Comparison of ENCODE assay signal across 9 cellular contexts in the genomic region with DNA sequence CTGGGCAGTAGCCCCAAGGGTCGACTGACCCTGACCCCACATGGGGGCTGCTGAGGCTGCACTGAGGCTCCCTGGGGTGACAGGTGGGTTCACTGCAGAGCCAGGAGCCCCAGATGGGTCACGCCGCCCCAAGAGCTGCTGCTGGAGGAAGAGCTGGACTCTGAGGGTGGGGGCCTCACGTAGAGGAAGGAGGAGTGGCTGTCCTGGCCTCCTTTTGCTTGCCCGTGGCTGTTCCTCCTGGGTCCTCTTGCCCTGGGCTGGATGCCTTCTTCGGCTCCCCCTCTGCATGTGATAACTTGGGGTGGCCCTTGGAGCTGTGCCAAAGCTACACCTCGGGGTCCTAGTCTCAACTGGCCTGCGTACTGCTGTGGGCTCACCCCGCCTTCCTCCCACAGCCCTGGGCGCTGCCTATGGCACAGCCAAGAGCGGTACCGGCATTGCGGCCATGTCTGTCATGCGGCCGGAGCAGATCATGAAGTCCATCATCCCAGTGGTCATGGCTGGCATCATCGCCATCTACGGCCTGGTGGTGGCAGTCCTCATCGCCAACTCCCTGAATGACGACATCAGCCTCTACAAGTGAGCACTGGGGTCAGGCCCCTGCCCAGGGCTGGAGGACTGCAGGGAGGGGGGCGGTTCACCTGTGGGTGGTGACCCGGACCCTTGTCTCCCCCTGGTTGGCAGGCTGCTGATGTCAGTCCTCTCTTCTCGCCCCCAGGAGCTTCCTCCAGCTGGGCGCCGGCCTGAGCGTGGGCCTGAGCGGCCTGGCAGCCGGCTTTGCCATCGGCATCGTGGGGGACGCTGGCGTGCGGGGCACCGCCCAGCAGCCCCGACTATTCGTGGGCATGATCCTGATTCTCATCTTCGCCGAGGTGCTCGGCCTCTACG. TPM values are rescaled to one million over a fixed set of nuclear protein-coding genes. Genes with fewer than 3 reads are reported as not detected.
DNase-seq lines count a peak whose midpoint lies in the region; ATAC-seq and TF ChIP-seq lines count a peak whose summit lies in the region.
"Had no signal": no experiment of that assay in that cellular context is flagged by ENCODE, and none has a peak within 500 bp of the region (broad histone marks: within the 10 kb centered on the region; RNA-seq: fewer than 3 reads in every experiment).

No MANE protein-coding gene starts in this region.

- H2BK12ac ChIP-seq in H9 (ENCODE audit: insufficient read length, low read depth, low read length): no peak overlapping the region

- no CpG with 5 or more reads among the region's 39 CpGs for WGBS in H9 (ENCODE audit: extremely low coverage, insufficient read length, low lambda C conversion rate)

- H3K56ac ChIP-seq in H9 (ENCODE audit: insufficient read length, low read depth, low read length): no peak overlapping the region

- H3K27ac Mint-ChIP-seq in H9: peak overlapping the region; percentile 89 to 97 (median 95); a peak in 5 of 7 replicates
- peak overlapping the region; percentile 79 for H3K27ac Mint-ChIP-seq in activated naive CD8-positive, alpha-beta T cell treated with anti-CD3 and anti-CD28 coated beads, Interleukin-2, amount 50 U/mL, for 24 hours
- peak overlapping the region; percentile 92 for H3K27ac Mint-ChIP-seq in stimulated activated naive B cell treated with anti-CD40 and anti-IgM and Interleukin-4, amounts not matched to agents 10 μg/mL and 1 μg/mL and 100 μg/mL, for 72 hours

- no peaks in the 10 kb centered on the region for H3K27me3 ChIP-seq in H9 (ENCODE audit: insufficient read depth, low read length)

- H4K20me1 ChIP-seq in H9 (ENCODE audit: control insufficient read depth, insufficient read depth, insufficient read length): no peaks in the 10 kb centered on the region

- no peak overlapping the region for H3K18ac ChIP-seq in H9 (ENCODE audit: insufficient read length, low read depth, low read length)

- H2BK15ac ChIP-seq in H9 (ENCODE audit: low read depth, low read length): no peak overlapping the region

- peaks cover 5 to 34% (median 19%) of the 10 kb centered on the region in 3 experiments; a peak in 6 of 7 replicates for H3K36me3 Mint-ChIP-seq in H9 (ENCODE audit: insufficient read depth in 1 of 3, low read depth in 3 of 3)
- H3K36me3 Mint-ChIP-seq in activated naive CD8-positive, alpha-beta T cell treated with anti-CD3 and anti-CD28 coated beads, Interleukin-2, amount 50 U/mL, for 24 hours (ENCODE audit: low read depth): peaks cover 17% of the 10 kb centered on the region
- peaks cover 35 to 52% of the 10 kb centered on the region in 2 donors for H3K36me3 Mint-ChIP-seq in stimulated activated naive B cell treated with anti-CD40 and anti-IgM and Interleukin-4, amounts not matched to agents 10 μg/mL and 1 μg/mL and 100 μg/mL, for 72 hours

- H3K9me3 ChIP-seq in H9 (ENCODE audit: control insufficient read depth, low read depth, low read length): no peaks in the 10 kb centered on the region

- TF ChIP-seq POLR2A in GM18505 (IDR thresholded peaks at IDR 0.05; ENCODE audit: borderline replicate concordance, extremely low read depth, insufficient read depth, insufficient read length): no peak

- no peak overlapping the region for H3K27ac ChIP-seq in H9 (ENCODE audit: insufficient read length, low read depth, low read length)

- no peak overlapping the region for H3K23ac ChIP-seq in H9 (ENCODE audit: insufficient read length, low read depth, low read length)

- H2AFZ ChIP-seq in H9 (ENCODE audit: low read length): no peak overlapping the region

- H2BK5ac ChIP-seq in H9 (ENCODE audit: insufficient read length, low read length): no peak overlapping the region

- peaks cover 27 to 36% of the 10 kb centered on the region in 2 experiments for H3K4me1 Mint-ChIP-seq in H9
- peaks cover 57% of the 10 kb centered on the region for H3K4me1 Mint-ChIP-seq in activated naive CD8-positive, alpha-beta T cell treated with anti-CD3 and anti-CD28 coated beads, Interleukin-2, amount 50 U/mL, for 24 hours
- peaks cover 50 to 81% of the 10 kb centered on the region in 2 donors for H3K4me1 Mint-ChIP-seq in stimulated activated naive B cell treated with anti-CD40 and anti-IgM and Interleukin-4, amounts not matched to agents 10 μg/mL and 1 μg/mL and 100 μg/mL, for 72 hours

- no peak overlapping the region for H3T11ph ChIP-seq in H9 (ENCODE audit: low read length)

- H3K4me2 ChIP-seq in H9 (ENCODE audit: insufficient read depth, insufficient read length, low read length): no peak overlapping the region

- no peaks in the 10 kb centered on the region; the same call in 1 of the 2 replicates for H3K27me3 Mint-ChIP-seq in H9 (ENCODE audit: low read depth)
- H3K27me3 Mint-ChIP-seq in activated naive CD8-positive, alpha-beta T cell treated with anti-CD3 and anti-CD28 coated beads, Interleukin-2, amount 50 U/mL, for 24 hours: no peaks in the 10 kb centered on the region
- H3K27me3 Mint-ChIP-seq in stimulated activated naive B cell treated with anti-CD40 and anti-IgM and Interleukin-4, amounts not matched to agents 10 μg/mL and 1 μg/mL and 100 μg/mL, for 72 hours: no peaks in the 10 kb centered on the region

- no peak for ATAC-seq in activated naive CD8-positive, alpha-beta T cell treated with anti-CD3 and anti-CD28 coated beads, Interleukin-2, amount 50 U/mL, for 24 hours
- ATAC-seq in left lobe of liver (no peak), GM18505 (IDR thresholded peaks at IDR 0.05; ENCODE audit: unreplicated experiment) (no peak), HG03521 (IDR thresholded peaks at IDR 0.05; ENCODE audit: unreplicated experiment) (no peak)
- ATAC-seq in stimulated activated naive B cell treated with anti-CD40 and anti-IgM and Interleukin-4, amounts not matched to agents 10 μg/mL and 1 μg/mL and 100 μg/mL, for 72 hours (replicated peaks): no peak

- H3K14ac ChIP-seq in H9 (ENCODE audit: insufficient read depth, low read length): no peak overlapping the region

- no peak overlapping the region for H2AK5ac ChIP-seq in H9 (ENCODE audit: insufficient read length, low read length)

- peak; percentile 46 for DNase-seq in H9
- DNase-seq in activated naive CD8-positive, alpha-beta T cell treated with anti-CD3 and anti-CD28 coated beads, Interleukin-2, amount 50 U/mL, for 24 hours: no peak
- DNase-seq in left lobe of liver (ENCODE audit: low spot score): peak; percentile 57
- no peak for DNase-seq in stimulated activated naive B cell treated with anti-CD40 and anti-IgM and Interleukin-4, amounts not matched to agents 10 μg/mL and 1 μg/mL and 100 μg/mL, for 72 hours
- no peak for DNase-seq in RKO (ENCODE audit: low spot score)
- no peak for DNase-seq in NCI-H446 treated with DMSO at 0.1 percent for 48 hours (lab: John Stamatoyannopoulos, UW)

- no peak overlapping the region for H2BK20ac ChIP-seq in H9 (ENCODE audit: low read depth, low read length, poor library complexity, severe bottlenecking)

- H3K79me1 ChIP-seq in H9 (ENCODE audit: insufficient read depth, low read depth, low read length, poor library complexity, severe bottlenecking): peaks cover 9% of the 10 kb centered on the region

- no peak for TF ChIP-seq CTCF in H9 (conservative IDR thresholded peaks at IDR 0.05)

- H2BK120ac ChIP-seq in H9 (ENCODE audit: low read depth, low read length, poor library complexity, severe bottlenecking): no peak overlapping the region

- H4K91ac ChIP-seq in H9 (ENCODE audit: insufficient read length, low read depth, low read length): no peak overlapping the region

- H4K5ac ChIP-seq in H9 (ENCODE audit: insufficient read length, low read depth, low read length): no peak overlapping the region

- no peak overlapping the region for H3K9ac ChIP-seq in H9 (ENCODE audit: extremely low read depth, insufficient read length, low read length)

- peaks cover 15% of the 10 kb centered on the region for H3K23me2 ChIP-seq in H9 (ENCODE audit: insufficient read length, low read depth, low read length, poor library complexity, severe bottlenecking)

- H4K8ac ChIP-seq in H9 (replicated peaks; ENCODE audit: insufficient read length, low read depth, low read length): no peak overlapping the region

- no peaks in the 10 kb centered on the region for H3K9me3 Mint-ChIP-seq in H9
- no peaks in the 10 kb centered on the region for H3K9me3 Mint-ChIP-seq in activated naive CD8-positive, alpha-beta T cell treated with anti-CD3 and anti-CD28 coated beads, Interleukin-2, amount 50 U/mL, for 24 hours
- no peaks in the 10 kb centered on the region for H3K9me3 Mint-ChIP-seq in stimulated activated naive B cell treated with anti-CD40 and anti-IgM and Interleukin-4, amounts not matched to agents 10 μg/mL and 1 μg/mL and 100 μg/mL, for 72 hours

- peaks cover 36% of the 10 kb centered on the region; the same call in 1 of the 2 replicates for H3K79me2 ChIP-seq in H9 (ENCODE audit: insufficient read depth, low read length)

- peak overlapping the region; percentile 78 to 79 for H3K4me3 Mint-ChIP-seq in H9
- peak overlapping the region; percentile 70 for H3K4me3 Mint-ChIP-seq in activated naive CD8-positive, alpha-beta T cell treated with anti-CD3 and anti-CD28 coated beads, Interleukin-2, amount 50 U/mL, for 24 hours
- H3K4me3 Mint-ChIP-seq in stimulated activated naive B cell treated with anti-CD40 and anti-IgM and Interleukin-4, amounts not matched to agents 10 μg/mL and 1 μg/mL and 100 μg/mL, for 72 hours: peak overlapping the region; percentile 82 to 88

- H3K4me1 ChIP-seq in H9 (ENCODE audit: insufficient read depth, low read length): no peaks in the 10 kb centered on the region

- H3K4ac ChIP-seq in H9 (ENCODE audit: low read depth, low read length): no peak overlapping the region

RNA-seq across cellular contexts. Expression of a gene that starts 1.1 kb away (rescaled TPM):
- total RNA-seq in H9 (2021): 56.4 and 61.5 TPM in 2 replicates
- 22.2 TPM for total RNA-seq in left lobe of liver

RNA-seq across cellular contexts. Expression of a gene that starts 5.3 kb away (rescaled TPM):
- total RNA-seq in H9 (2021): 176 and 184 TPM in 2 replicates
- total RNA-seq in left lobe of liver: 87.0 TPM

RNA-seq across cellular contexts. Expression of a gene that starts 12.1 kb away (rescaled TPM):
- total RNA-seq in H9 (2021): not detected in 2 replicates
- 0.20 TPM for total RNA-seq in left lobe of liver
- total RNA-seq: activated CD8-positive, alpha-beta memory T cell treated with anti-CD3 and anti-CD28 coated beads for 36 hours had no signal

RNA-seq across cellular contexts. Expression of a gene that starts 18.8 kb away (rescaled TPM):
- total RNA-seq in H9 (2021): 32.8 and 34.0 TPM in 2 replicates
- total RNA-seq in left lobe of liver: 27.4 TPM

RNA-seq across cellular contexts. Expression of a gene that starts 44.1 kb away (rescaled TPM):
- total RNA-seq in H9 (2021): 19.0 and 19.8 TPM in 2 replicates
- total RNA-seq in left lobe of liver: 32.5 TPM

Comparison
In these comparisons a context has a peak if more than half of its experiments do, and no peak if none do; other contexts are left out.
1. DNase-seq: peak in H9 (single experiment) and left lobe of liver (single experiment); none in activated naive CD8-positive, alpha-beta T cell treated with anti-CD3 and anti-CD28 coated beads, Interleukin-2, amount 50 U/mL, for 24 hours (single experiment), stimulated activated naive B cell treated with anti-CD40 and anti-IgM and Interleukin-4, amounts not matched to agents 10 μg/mL and 1 μg/mL and 100 μg/mL, for 72 hours (single experiment), RKO (single experiment) and NCI-H446 treated with DMSO at 0.1 percent for 48 hours (single experiment).
2. Peak in every context shown above with its lines, with median percentiles within 50 percentile points of each other: H3K27ac Mint-ChIP-seq and H3K4me3 Mint-ChIP-seq.